In genomic region chr1:45583666-45584350, GRCh38 we compare ENCODE assay signal across 1 cellular context.
TF ChIP-seq lines count a peak whose summit lies in the region.

Gene NASP, plus strand, starts transcription at chr1:45584041. Its CDS starts 106 bp downstream, at chr1:45584147.

TF ChIP-seq in SK-N-SH, 30 proteins besides CTCF, POLR2A, EP300 and RAD21 (continued from another document):
- TF ChIP-seq ZBTB33 (IDR thresholded peaks at IDR 0.05; ENCODE audit: borderline replicate concordance, low read depth) (no peak), FOXJ3 (CRISPR knock-in tag; IDR thresholded peaks at IDR 0.05) (no peak), PBX3 (IDR thresholded peaks at IDR 0.05) (0 out of 2 replicates have a peak, but pooled peaks have one; percentile 4), NRF1 (IDR thresholded peaks at IDR 0.05; ENCODE audit: low read depth, low read length) (no peak), IRF3 (IDR thresholded peaks at IDR 0.05; ENCODE audit: low read depth, low read length) (no peak), MEF2A (IDR thresholded peaks at IDR 0.05; ENCODE audit: borderline replicate concordance, low read depth) (no peak), GATA2 (CRISPR knock-in tag; IDR thresholded peaks at IDR 0.05) (no peak), TEAD4 (IDR thresholded peaks at IDR 0.05; ENCODE audit: borderline replicate concordance, insufficient read depth) (no peak), CHD2 (IDR thresholded peaks at IDR 0.05; ENCODE audit: low read length, partially characterized antibody) (no peak), FOXM1 (IDR thresholded peaks at IDR 0.05; ENCODE audit: low read depth) (no peak), MAX (IDR thresholded peaks at IDR 0.05; ENCODE audit: low read depth) (peak; percentile 81)
